1 cellular context compared by ENCODE assay signal in genomic region chr18:62289047-62289446, GRCh38.
TF ChIP-seq lines count a peak whose summit lies in the region.

No MANE protein-coding gene starts in this region.

TF ChIP-seq in HEK293T, 16 proteins besides CTCF, POLR2A, EP300 and RAD21 (continued from another document):
- TF ChIP-seq LEF1 (IDR thresholded peaks at IDR 0.05; ENCODE audit: borderline replicate concordance) (no peak), FOXM1 (IDR thresholded peaks at IDR 0.05; ENCODE audit: borderline replicate concordance) (no peak), ELF4 (IDR thresholded peaks at IDR 0.05) (no peak), ZNF384 (IDR thresholded peaks at IDR 0.05) (no peak)
TF ChIP-seq in HEK293T: peak in this region for 0.
